In the genomic region with DNA sequence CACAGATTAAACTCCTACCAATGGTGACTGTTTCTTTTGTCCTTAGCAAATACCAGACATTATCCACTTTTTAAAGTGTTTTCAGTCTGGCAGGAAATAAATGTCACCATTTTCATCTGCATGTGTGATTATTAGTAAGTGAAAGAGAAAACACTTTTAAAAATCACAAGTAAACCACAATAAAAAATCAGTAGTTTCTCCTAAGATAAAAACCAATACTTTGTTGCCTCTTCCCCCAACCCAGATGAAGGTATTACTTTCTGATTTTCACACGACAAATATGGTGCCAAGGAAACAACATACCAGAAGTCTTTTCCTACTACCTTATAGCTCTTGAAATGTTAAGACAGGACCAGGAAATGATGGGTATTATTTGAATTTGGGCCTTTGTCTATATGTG, we compare ENCODE assay signal across 1 cellular context.
TF ChIP-seq lines count a peak whose summit lies in the region.

No MANE protein-coding gene starts in this region.

TF ChIP-seq in GM23338, 12 proteins besides CTCF, POLR2A, EP300 and RAD21 (continued from another document):
- TF ChIP-seq, protein P1, sequence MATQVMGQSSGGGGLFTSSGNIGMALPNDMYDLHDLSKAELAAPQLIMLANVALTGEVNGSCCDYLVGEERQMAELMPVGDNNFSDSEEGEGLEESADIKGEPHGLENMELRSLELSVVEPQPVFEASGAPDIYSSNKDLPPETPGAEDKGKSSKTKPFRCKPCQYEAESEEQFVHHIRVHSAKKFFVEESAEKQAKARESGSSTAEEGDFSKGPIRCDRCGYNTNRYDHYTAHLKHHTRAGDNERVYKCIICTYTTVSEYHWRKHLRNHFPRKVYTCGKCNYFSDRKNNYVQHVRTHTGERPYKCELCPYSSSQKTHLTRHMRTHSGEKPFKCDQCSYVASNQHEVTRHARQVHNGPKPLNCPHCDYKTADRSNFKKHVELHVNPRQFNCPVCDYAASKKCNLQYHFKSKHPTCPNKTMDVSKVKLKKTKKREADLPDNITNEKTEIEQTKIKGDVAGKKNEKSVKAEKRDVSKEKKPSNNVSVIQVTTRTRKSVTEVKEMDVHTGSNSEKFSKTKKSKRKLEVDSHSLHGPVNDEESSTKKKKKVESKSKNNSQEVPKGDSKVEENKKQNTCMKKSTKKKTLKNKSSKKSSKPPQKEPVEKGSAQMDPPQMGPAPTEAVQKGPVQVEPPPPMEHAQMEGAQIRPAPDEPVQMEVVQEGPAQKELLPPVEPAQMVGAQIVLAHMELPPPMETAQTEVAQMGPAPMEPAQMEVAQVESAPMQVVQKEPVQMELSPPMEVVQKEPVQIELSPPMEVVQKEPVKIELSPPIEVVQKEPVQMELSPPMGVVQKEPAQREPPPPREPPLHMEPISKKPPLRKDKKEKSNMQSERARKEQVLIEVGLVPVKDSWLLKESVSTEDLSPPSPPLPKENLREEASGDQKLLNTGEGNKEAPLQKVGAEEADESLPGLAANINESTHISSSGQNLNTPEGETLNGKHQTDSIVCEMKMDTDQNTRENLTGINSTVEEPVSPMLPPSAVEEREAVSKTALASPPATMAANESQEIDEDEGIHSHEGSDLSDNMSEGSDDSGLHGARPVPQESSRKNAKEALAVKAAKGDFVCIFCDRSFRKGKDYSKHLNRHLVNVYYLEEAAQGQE (IDR thresholded peaks at IDR 0.05; ENCODE audit: unreplicated experiment), result no peak
- TF ChIP-seq ZNF331 (CRISPR knock-in tag; IDR thresholded peaks at IDR 0.05; ENCODE audit: low read depth), result no peak
- TF ChIP-seq, protein P2, sequence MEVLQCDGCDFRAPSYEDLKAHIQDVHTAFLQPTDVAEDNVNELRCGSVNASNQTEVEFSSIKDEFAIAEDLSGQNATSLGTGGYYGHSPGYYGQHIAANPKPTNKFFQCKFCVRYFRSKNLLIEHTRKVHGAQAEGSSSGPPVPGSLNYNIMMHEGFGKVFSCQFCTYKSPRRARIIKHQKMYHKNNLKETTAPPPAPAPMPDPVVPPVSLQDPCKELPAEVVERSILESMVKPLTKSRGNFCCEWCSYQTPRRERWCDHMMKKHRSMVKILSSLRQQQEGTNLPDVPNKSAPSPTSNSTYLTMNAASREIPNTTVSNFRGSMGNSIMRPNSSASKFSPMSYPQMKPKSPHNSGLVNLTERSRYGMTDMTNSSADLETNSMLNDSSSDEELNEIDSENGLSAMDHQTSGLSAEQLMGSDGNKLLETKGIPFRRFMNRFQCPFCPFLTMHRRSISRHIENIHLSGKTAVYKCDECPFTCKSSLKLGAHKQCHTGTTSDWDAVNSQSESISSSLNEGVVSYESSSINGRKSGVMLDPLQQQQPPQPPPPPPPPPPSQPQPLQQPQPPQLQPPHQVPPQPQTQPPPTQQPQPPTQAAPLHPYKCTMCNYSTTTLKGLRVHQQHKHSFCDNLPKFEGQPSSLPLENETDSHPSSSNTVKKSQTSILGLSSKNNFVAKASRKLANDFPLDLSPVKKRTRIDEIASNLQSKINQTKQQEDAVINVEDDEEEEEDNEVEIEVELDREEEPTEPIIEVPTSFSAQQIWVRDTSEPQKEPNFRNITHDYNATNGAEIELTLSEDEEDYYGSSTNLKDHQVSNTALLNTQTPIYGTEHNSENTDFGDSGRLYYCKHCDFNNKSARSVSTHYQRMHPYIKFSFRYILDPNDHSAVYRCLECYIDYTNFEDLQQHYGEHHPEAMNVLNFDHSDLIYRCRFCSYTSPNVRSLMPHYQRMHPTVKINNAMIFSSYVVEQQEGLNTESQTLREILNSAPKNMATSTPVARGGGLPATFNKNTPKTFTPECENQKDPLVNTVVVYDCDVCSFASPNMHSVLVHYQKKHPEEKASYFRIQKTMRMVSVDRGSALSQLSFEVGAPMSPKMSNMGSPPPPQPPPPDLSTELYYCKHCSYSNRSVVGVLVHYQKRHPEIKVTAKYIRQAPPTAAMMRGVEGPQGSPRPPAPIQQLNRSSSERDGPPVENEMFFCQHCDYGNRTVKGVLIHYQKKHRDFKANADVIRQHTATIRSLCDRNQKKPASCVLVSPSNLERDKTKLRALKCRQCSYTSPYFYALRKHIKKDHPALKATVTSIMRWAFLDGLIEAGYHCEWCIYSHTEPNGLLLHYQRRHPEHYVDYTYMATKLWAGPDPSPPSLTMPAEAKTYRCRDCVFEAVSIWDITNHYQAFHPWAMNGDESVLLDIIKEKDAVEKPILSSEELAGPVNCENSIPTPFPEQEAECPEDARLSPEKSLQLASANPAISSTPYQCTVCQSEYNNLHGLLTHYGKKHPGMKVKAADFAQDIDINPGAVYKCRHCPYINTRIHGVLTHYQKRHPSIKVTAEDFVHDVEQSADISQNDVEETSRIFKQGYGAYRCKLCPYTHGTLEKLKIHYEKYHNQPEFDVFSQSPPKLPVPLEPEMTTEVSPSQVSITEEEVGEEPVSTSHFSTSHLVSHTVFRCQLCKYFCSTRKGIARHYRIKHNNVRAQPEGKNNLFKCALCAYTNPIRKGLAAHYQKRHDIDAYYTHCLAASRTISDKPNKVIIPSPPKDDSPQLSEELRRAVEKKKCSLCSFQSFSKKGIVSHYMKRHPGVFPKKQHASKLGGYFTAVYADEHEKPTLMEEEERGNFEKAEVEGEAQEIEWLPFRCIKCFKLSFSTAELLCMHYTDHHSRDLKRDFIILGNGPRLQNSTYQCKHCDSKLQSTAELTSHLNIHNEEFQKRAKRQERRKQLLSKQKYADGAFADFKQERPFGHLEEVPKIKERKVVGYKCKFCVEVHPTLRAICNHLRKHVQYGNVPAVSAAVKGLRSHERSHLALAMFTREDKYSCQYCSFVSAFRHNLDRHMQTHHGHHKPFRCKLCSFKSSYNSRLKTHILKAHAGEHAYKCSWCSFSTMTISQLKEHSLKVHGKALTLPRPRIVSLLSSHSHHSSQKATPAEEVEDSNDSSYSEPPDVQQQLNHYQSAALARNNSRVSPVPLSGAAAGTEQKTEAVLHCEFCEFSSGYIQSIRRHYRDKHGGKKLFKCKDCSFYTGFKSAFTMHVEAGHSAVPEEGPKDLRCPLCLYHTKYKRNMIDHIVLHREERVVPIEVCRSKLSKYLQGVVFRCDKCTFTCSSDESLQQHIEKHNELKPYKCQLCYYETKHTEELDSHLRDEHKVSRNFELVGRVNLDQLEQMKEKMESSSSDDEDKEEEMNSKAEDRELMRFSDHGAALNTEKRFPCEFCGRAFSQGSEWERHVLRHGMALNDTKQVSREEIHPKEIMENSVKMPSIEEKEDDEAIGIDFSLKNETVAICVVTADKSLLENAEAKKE (CRISPR knock-in tag; IDR thresholded peaks at IDR 0.05), result no peak
- TF ChIP-seq, protein P3, sequence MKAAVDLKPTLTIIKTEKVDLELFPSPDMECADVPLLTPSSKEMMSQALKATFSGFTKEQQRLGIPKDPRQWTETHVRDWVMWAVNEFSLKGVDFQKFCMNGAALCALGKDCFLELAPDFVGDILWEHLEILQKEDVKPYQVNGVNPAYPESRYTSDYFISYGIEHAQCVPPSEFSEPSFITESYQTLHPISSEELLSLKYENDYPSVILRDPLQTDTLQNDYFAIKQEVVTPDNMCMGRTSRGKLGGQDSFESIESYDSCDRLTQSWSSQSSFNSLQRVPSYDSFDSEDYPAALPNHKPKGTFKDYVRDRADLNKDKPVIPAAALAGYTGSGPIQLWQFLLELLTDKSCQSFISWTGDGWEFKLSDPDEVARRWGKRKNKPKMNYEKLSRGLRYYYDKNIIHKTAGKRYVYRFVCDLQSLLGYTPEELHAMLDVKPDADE (IDR thresholded peaks at IDR 0.05), result no peak
